In genomic region chr4:33088713-33089112, GRCh38 we compare ENCODE assay signal across 32 cellular contexts.
"Had no signal": no experiment of that assay in that cellular context is flagged by ENCODE, and none has a peak within 500 bp of the region (broad histone marks: within the 10 kb centered on the region; RNA-seq: fewer than 3 reads in every experiment).

No MANE protein-coding gene starts in this region.

- DNase-seq: activated CD4-positive, alpha-beta T cell treated with anti-CD3 and anti-CD28 coated beads for 36 hours; activated CD4-positive, CD25-positive, alpha-beta regulatory T cell; activated CD8-positive, alpha-beta memory T cell treated with anti-CD3 and anti-CD28 coated beads, Interleukin-2, amount 10 ng/mL, durations not matched to agents 7 days and 5 days; activated CD8-positive, alpha-beta T cell treated with anti-CD3 and anti-CD28 coated beads, Interleukin-2, amount 10 ng/mL, durations not matched to agents 7 days and 5 days; activated naive CD8-positive, alpha-beta T cell treated with anti-CD3 and anti-CD28 coated beads, Interleukin-2, amount 50 U/mL, for 24 hours; activated T-cell treated with anti-CD3 and anti-CD28 coated beads, Interleukin-2, amount 50 U/mL, for 48 hours; anterior cingulate cortex; body of pancreas; cerebellar nuclear complex; cortex of kidney; head of caudate nucleus; hippocampal formation; left cardiac atrium; naive B cell; nephron progenitor cell; pancreas; retina; sigmoid colon; stimulated activated CD4-positive, alpha-beta T cell treated with anti-CD3 and anti-CD28 coated beads, Interleukin-15, amount 100 ng/mL, for 24 hours; stimulated activated CD4-positive, alpha-beta T cell treated with anti-CD3 and anti-CD28 coated beads, Interleukin-2, amount 100 ng/mL, for 24 hours; stimulated activated naive B cell treated with anti-CD40 and anti-IgM and Interleukin-4, amounts not matched to agents 10 μg/mL and 1 μg/mL and 100 μg/mL, for 72 hours; stomach; thyroid gland; upper lobe of left lung had no signal

- H3K27ac Mint-ChIP-seq: activated CD4-positive, alpha-beta T cell treated with anti-CD3 and anti-CD28 coated beads for 36 hours; activated CD8-positive, alpha-beta memory T cell treated with anti-CD3 and anti-CD28 coated beads, Interleukin-2, amount 10 ng/mL, durations not matched to agents 7 days and 5 days; activated CD8-positive, alpha-beta T cell treated with anti-CD3 and anti-CD28 coated beads, Interleukin-2, amount 10 ng/mL, durations not matched to agents 7 days and 5 days; activated naive CD4-positive, alpha-beta T cell treated with anti-CD3 and anti-CD28 coated beads, Interleukin-2, amount 50 U/mL, for 24 hours; activated naive CD8-positive, alpha-beta T cell treated with anti-CD3 and anti-CD28 coated beads, Interleukin-2, amount 50 U/mL, for 24 hours; activated T-helper 2 cell treated with anti-CD3 and anti-CD28 coated beads, Interferon-gamma antibody, Interleukin-2, Interleukin-4, amounts not matched to agents 10 μg/mL and 5 μg/mL and 100 μg/mL, durations not matched to agents 14 hours and 24 hours and 36 hours; mesothelial cell of epicardium; naive B cell; nephron progenitor cell; stimulated activated naive B cell treated with anti-CD40 and anti-IgM and Interleukin-4, amounts not matched to agents 10 μg/mL and 1 μg/mL and 100 μg/mL, for 72 hours; T-helper 2 cell treated with Interferon-gamma antibody and Interleukin-4, amounts not matched to agents 5 μg/mL and 100 μg/mL, for 36 hours had no signal

- ATAC-seq: activated CD4-positive, alpha-beta T cell treated with anti-CD3 and anti-CD28 coated beads for 36 hours; activated CD8-positive, alpha-beta memory T cell treated with anti-CD3 and anti-CD28 coated beads, Interleukin-2, amount 10 ng/mL, durations not matched to agents 7 days and 5 days; activated CD8-positive, alpha-beta T cell treated with anti-CD3 and anti-CD28 coated beads, Interleukin-2, amount 10 ng/mL, durations not matched to agents 7 days and 5 days; activated naive CD8-positive, alpha-beta T cell treated with anti-CD3 and anti-CD28 coated beads, Interleukin-2, amount 50 U/mL, for 24 hours; body of pancreas; left cardiac atrium; pancreas; stimulated activated naive B cell treated with anti-CD40 and anti-IgM and Interleukin-4, amounts not matched to agents 10 μg/mL and 1 μg/mL and 100 μg/mL, for 72 hours had no signal

- H3K4me1 ChIP-seq: body of pancreas, pancreas, prostate gland, stomach, thyroid gland, upper lobe of left lung, vagina had no signal

- H3K27me3 Mint-ChIP-seq: activated CD4-positive, alpha-beta T cell treated with anti-CD3 and anti-CD28 coated beads for 36 hours; activated CD8-positive, alpha-beta memory T cell treated with anti-CD3 and anti-CD28 coated beads, Interleukin-2, amount 10 ng/mL, durations not matched to agents 7 days and 5 days; activated naive CD4-positive, alpha-beta T cell treated with anti-CD3 and anti-CD28 coated beads, Interleukin-2, amount 50 U/mL, for 24 hours; activated naive CD8-positive, alpha-beta T cell treated with anti-CD3 and anti-CD28 coated beads, Interleukin-2, amount 50 U/mL, for 24 hours; naive B cell; stimulated activated naive B cell treated with anti-CD40 and anti-IgM and Interleukin-4, amounts not matched to agents 10 μg/mL and 1 μg/mL and 100 μg/mL, for 72 hours had no signal

- H3K36me3 ChIP-seq: cardiac muscle cell, neutrophil, pancreas, prostate gland, sigmoid colon, stomach, thyroid gland, upper lobe of left lung, vagina had no signal

- H3K4me1 Mint-ChIP-seq: activated CD4-positive, alpha-beta T cell treated with anti-CD3 and anti-CD28 coated beads for 36 hours; activated CD8-positive, alpha-beta memory T cell treated with anti-CD3 and anti-CD28 coated beads, Interleukin-2, amount 10 ng/mL, durations not matched to agents 7 days and 5 days; activated naive CD4-positive, alpha-beta T cell treated with anti-CD3 and anti-CD28 coated beads, Interleukin-2, amount 50 U/mL, for 24 hours; activated naive CD8-positive, alpha-beta T cell treated with anti-CD3 and anti-CD28 coated beads, Interleukin-2, amount 50 U/mL, for 24 hours; mesothelial cell of epicardium; naive B cell; nephron progenitor cell; stimulated activated naive B cell treated with anti-CD40 and anti-IgM and Interleukin-4, amounts not matched to agents 10 μg/mL and 1 μg/mL and 100 μg/mL, for 72 hours had no signal

- H3K4me3 ChIP-seq: body of pancreas, cardiac muscle cell, pancreas, prostate gland, sigmoid colon, stomach, thyroid gland, upper lobe of left lung, vagina had no signal

- H3K27ac ChIP-seq: body of pancreas, cardiac muscle cell, neutrophil, pancreas, prostate gland, sigmoid colon, stomach, thyroid gland, upper lobe of left lung, vagina had no signal

- H3K27me3 ChIP-seq: body of pancreas, cardiac muscle cell, neutrophil, pancreas, sigmoid colon, stomach, thyroid gland, upper lobe of left lung, vagina had no signal

- H3K9me3 Mint-ChIP-seq: mesothelial cell of epicardium, nephron progenitor cell had no signal

- H3K4me3 Mint-ChIP-seq: activated CD4-positive, alpha-beta T cell treated with anti-CD3 and anti-CD28 coated beads for 36 hours; activated CD8-positive, alpha-beta memory T cell treated with anti-CD3 and anti-CD28 coated beads, Interleukin-2, amount 10 ng/mL, durations not matched to agents 7 days and 5 days; activated CD8-positive, alpha-beta T cell treated with anti-CD3 and anti-CD28 coated beads, Interleukin-2, amount 10 ng/mL, durations not matched to agents 7 days and 5 days; activated naive CD4-positive, alpha-beta T cell treated with anti-CD3 and anti-CD28 coated beads, Interleukin-2, amount 50 U/mL, for 24 hours; activated naive CD8-positive, alpha-beta T cell treated with anti-CD3 and anti-CD28 coated beads, Interleukin-2, amount 50 U/mL, for 24 hours; mesothelial cell of epicardium; naive B cell; nephron progenitor cell; stimulated activated naive B cell treated with anti-CD40 and anti-IgM and Interleukin-4, amounts not matched to agents 10 μg/mL and 1 μg/mL and 100 μg/mL, for 72 hours; T-helper 2 cell treated with Interferon-gamma antibody and Interleukin-4, amounts not matched to agents 5 μg/mL and 100 μg/mL, for 36 hours had no signal

- H3K9me3 ChIP-seq: body of pancreas, neutrophil, pancreas, prostate gland, sigmoid colon, stomach, thyroid gland, upper lobe of left lung, vagina had no signal

- H3K36me3 Mint-ChIP-seq: activated CD8-positive, alpha-beta memory T cell treated with anti-CD3 and anti-CD28 coated beads, Interleukin-2, amount 10 ng/mL, durations not matched to agents 7 days and 5 days; activated naive CD4-positive, alpha-beta T cell treated with anti-CD3 and anti-CD28 coated beads, Interleukin-2, amount 50 U/mL, for 24 hours; mesothelial cell of epicardium; naive B cell; stimulated activated naive B cell treated with anti-CD40 and anti-IgM and Interleukin-4, amounts not matched to agents 10 μg/mL and 1 μg/mL and 100 μg/mL, for 72 hours had no signal
